ENCODE assay signal across 14 cellular contexts in genomic region chr17:8140058-8140412, GRCh38. TPM values are rescaled to one million over a fixed set of nuclear protein-coding genes. Genes with fewer than 3 reads are reported as not detected.
DNase-seq lines count a peak whose midpoint lies in the region; ATAC-seq and TF ChIP-seq lines count a peak whose summit lies in the region.
"Had no signal": no experiment of that assay in that cellular context is flagged by ENCODE, and none has a peak within 500 bp of the region (broad histone marks: within the 10 kb centered on the region; RNA-seq: fewer than 3 reads in every experiment).

No MANE protein-coding gene starts in this region.

- peaks cover 0 to 5% (median 0%) of the 10 kb centered on the region in 5 donors for H3K27me3 Mint-ChIP-seq in naive thymus-derived CD8-positive, alpha-beta T cell
- H3K27me3 Mint-ChIP-seq: activated naive CD4-positive, alpha-beta T cell treated with anti-CD3 and anti-CD28 coated beads, Interleukin-2, amount 50 U/mL, for 24 hours; IgD-negative memory B cell had no signal

- no peaks in the 10 kb centered on the region for H3K9me3 Mint-ChIP-seq in naive thymus-derived CD8-positive, alpha-beta T cell
- H3K9me3 Mint-ChIP-seq: activated naive CD4-positive, alpha-beta T cell treated with anti-CD3 and anti-CD28 coated beads, Interleukin-2, amount 50 U/mL, for 24 hours; IgD-negative memory B cell had no signal

- H3K27ac ChIP-seq in esophagus muscularis mucosa (replicated peaks in 1 of 4), result peak overlapping the region; percentile 85 to 100 (median 97)
- H3K27ac ChIP-seq in upper lobe of left lung, result peak overlapping the region; percentile 62 to 87 (median 76)

- H3K4me1 Mint-ChIP-seq in naive thymus-derived CD8-positive, alpha-beta T cell, result peaks cover 0 to 23% (median 8%) of the 10 kb centered on the region in 4 donors
- H3K4me1 Mint-ChIP-seq: activated naive CD4-positive, alpha-beta T cell treated with anti-CD3 and anti-CD28 coated beads, Interleukin-2, amount 50 U/mL, for 24 hours had no signal

- intact Hi-C loops in esophagus muscularis mucosa (cut with DNase I), result no loop called here

- H3K4me1 ChIP-seq in esophagus muscularis mucosa (peaks cover 31 to 73% (median 69%) of the 10 kb centered on the region in 4 donors), upper lobe of left lung (peaks cover 16 to 42% (median 27%) of the 10 kb centered on the region in 4 donors)

- no peak for ATAC-seq in naive thymus-derived CD8-positive, alpha-beta T cell
- ATAC-seq in upper lobe of left lung (ENCODE audit: low FRiP score in 2 of 2), result no peak
- ATAC-seq in GM19395 (IDR thresholded peaks at IDR 0.05; ENCODE audit: unreplicated experiment), result no peak

- 62% methylated on average over 11 of the region's 11 CpGs for WGBS in esophagus muscularis mucosa
- WGBS in upper lobe of left lung, 2 donors, result 69 to 75% methylated on average over 11 of the region's 11 CpGs

- H3K36me3 ChIP-seq in esophagus muscularis mucosa, result peaks cover 57 to 59% (median 58%) of the 10 kb centered on the region in 4 donors
- peaks cover 45 to 58% (median 57%) of the 10 kb centered on the region in 4 donors for H3K36me3 ChIP-seq in upper lobe of left lung

- H3K36me3 Mint-ChIP-seq in naive thymus-derived CD8-positive, alpha-beta T cell, result peaks cover 0 to 48% (median 17%) of the 10 kb centered on the region in 3 donors
- H3K36me3 Mint-ChIP-seq: activated naive CD4-positive, alpha-beta T cell treated with anti-CD3 and anti-CD28 coated beads, Interleukin-2, amount 50 U/mL, for 24 hours; IgD-negative memory B cell had no signal

- peak overlapping the region in 4 of 10 donors; percentile 29 to 75 (median 72) for H3K27ac Mint-ChIP-seq in naive thymus-derived CD8-positive, alpha-beta T cell
- H3K27ac Mint-ChIP-seq: activated naive CD4-positive, alpha-beta T cell treated with anti-CD3 and anti-CD28 coated beads, Interleukin-2, amount 50 U/mL, for 24 hours; IgD-negative memory B cell had no signal

- H3K4me3 ChIP-seq in esophagus muscularis mucosa, result no peak overlapping the region
- no peak overlapping the region for H3K4me3 ChIP-seq in upper lobe of left lung

- TF ChIP-seq EP300 in esophagus muscularis mucosa (IDR thresholded peaks at IDR 0.05) (no peak), upper lobe of left lung (IDR thresholded peaks at IDR 0.05) (no peak)

- H3K9me3 ChIP-seq in esophagus muscularis mucosa (no peaks in the 10 kb centered on the region), upper lobe of left lung (no peaks in the 10 kb centered on the region)
- H3K9me3 ChIP-seq: suprapubic skin had no signal

- peak overlapping the region in 2 of 10 donors; percentile 20 to 33 for H3K4me3 Mint-ChIP-seq in naive thymus-derived CD8-positive, alpha-beta T cell
- H3K4me3 Mint-ChIP-seq: activated naive CD4-positive, alpha-beta T cell treated with anti-CD3 and anti-CD28 coated beads, Interleukin-2, amount 50 U/mL, for 24 hours; IgD-negative memory B cell had no signal

- peak; percentile 64 for DNase-seq in activated effector memory CD4-positive, alpha-beta T cell treated with anti-CD3 and anti-CD28 coated beads, Interleukin-2, amount 50 U/mL, for 16 hours
- no peak for DNase-seq in activated effector memory CD4-positive, alpha-beta T cell treated with Interleukin-2 at 50 U/mL for 16 hours
- DNase-seq in esophagus muscularis mucosa (ENCODE audit: extremely low spot score) (no peak), upper lobe of left lung (peak in 1 of 2 donors; percentile 55), NCI-H146 (lab: John Stamatoyannopoulos, UW) (no peak), SKM-1 (lab: John Stamatoyannopoulos, UW; ENCODE audit: unreplicated experiment) (no peak)
- DNase-seq in naive thymus-derived CD8-positive, alpha-beta T cell, result peak in 6 of 10 donors; percentile 7 to 59 (median 25)

- TF ChIP-seq POLR2A in esophagus muscularis mucosa (IDR thresholded peaks at IDR 0.05; ENCODE audit: low read depth) (no peak), upper lobe of left lung (IDR thresholded peaks at IDR 0.05) (no peak)

- H3K27me3 ChIP-seq in esophagus muscularis mucosa, result no peaks in the 10 kb centered on the region
- no peaks in the 10 kb centered on the region for H3K27me3 ChIP-seq in upper lobe of left lung
- H3K27me3 ChIP-seq: suprapubic skin had no signal

- TF ChIP-seq CTCF in esophagus muscularis mucosa (IDR thresholded peaks at IDR 0.05) (no peak), upper lobe of left lung (IDR thresholded peaks at IDR 0.05) (no peak)

- POLR2A ChIA-PET in naive thymus-derived CD8-positive, alpha-beta T cell (lab: Charles Lee), result interaction anchor here (1.4 to 41.9 kb wide), 11 partner anchors 13 to 156 kb away, joined by 3 to 1171 read pairs (median 29); partner anchors contain the start of genes AURKB, BORCS6, CTC1 and HES7

RNA-seq across cellular contexts. Expression of gene PER1, which starts 12.2 kb away (rescaled TPM):
- total RNA-seq in esophagus muscularis mucosa, result 100 to 1,000 TPM; 127 to 263 (median 168) TPM
- total RNA-seq in naive thymus-derived CD8-positive, alpha-beta T cell, result 100 to 1,000 TPM; 148 to 153 TPM
- polyA plus RNA-seq in naive thymus-derived CD8-positive, alpha-beta T cell, result 10 to 100 TPM in 2 of 3 donors, 1 to 10 TPM in 1; 6.1 to 11.4 (median 10.7) TPM
- 100 to 1,000 TPM; 112 to 358 (median 288) TPM for total RNA-seq in upper lobe of left lung

RNA-seq across cellular contexts. Expression of gene HES7, which starts 16.1 kb away (rescaled TPM):
- total RNA-seq in esophagus muscularis mucosa (1 to 10 TPM in 1 of 4 donors, not detected in 3; 1.4 TPM), upper lobe of left lung (1 to 10 TPM in 1 of 6 donors, not detected in 5; 4.9 TPM)
- total RNA-seq in naive thymus-derived CD8-positive, alpha-beta T cell, result under 1 TPM in 1 of 2 experiments, not detected in 1; 0.30 TPM
- polyA plus RNA-seq in naive thymus-derived CD8-positive, alpha-beta T cell, result not detected
- total RNA-seq: mononuclear cell, suprapubic skin had no signal
- polyA plus RNA-seq: fibroblast of lung, IgD-negative memory B cell had no signal

RNA-seq across cellular contexts. Expression of gene ALOXE3, which starts 21.7 kb away (rescaled TPM):
- not detected for total RNA-seq in esophagus muscularis mucosa
- under 1 TPM; 0.18 to 0.52 TPM for total RNA-seq in naive thymus-derived CD8-positive, alpha-beta T cell
- under 1 TPM in 1 of 3 donors, not detected in 2; 0.13 TPM for polyA plus RNA-seq in naive thymus-derived CD8-positive, alpha-beta T cell
- total RNA-seq in upper lobe of left lung, result not detected
- total RNA-seq: fibroblast of lung, NCI-H460 had no signal
- polyA plus RNA-seq: IgD-negative memory B cell had no signal

RNA-seq across cellular contexts. Expression of gene VAMP2, which starts 22.7 kb away (rescaled TPM):
- 10 to 100 TPM; 23.7 to 36.4 (median 33.0) TPM for total RNA-seq in esophagus muscularis mucosa
- total RNA-seq in naive thymus-derived CD8-positive, alpha-beta T cell, result 100 to 1,000 TPM; 219 to 238 TPM
- 10 to 100 TPM; 50.4 to 84.2 (median 64.4) TPM for polyA plus RNA-seq in naive thymus-derived CD8-positive, alpha-beta T cell
- 10 to 100 TPM; 27.2 to 75.8 (median 49.8) TPM for total RNA-seq in upper lobe of left lung

RNA-seq across cellular contexts. Expression of gene TMEM107, which starts 36.1 kb away (rescaled TPM):
- total RNA-seq in esophagus muscularis mucosa (10 to 100 TPM; 10.4 to 17.8 (median 13.6) TPM), upper lobe of left lung (10 to 100 TPM; 11.5 to 32.5 (median 17.3) TPM)
- total RNA-seq in naive thymus-derived CD8-positive, alpha-beta T cell, result 10 to 100 TPM; 17.2 to 19.4 TPM
- polyA plus RNA-seq in naive thymus-derived CD8-positive, alpha-beta T cell, result 10 to 100 TPM; 36.4 to 55.3 (median 41.9) TPM

Comparison
In these comparisons a context has a peak if more than half of its experiments do, and no peak if none do; other contexts are left out.
1. DNase-seq: peak in activated effector memory CD4-positive, alpha-beta T cell treated with anti-CD3 and anti-CD28 coated beads, Interleukin-2, amount 50 U/mL, for 16 hours (single experiment) and naive thymus-derived CD8-positive, alpha-beta T cell (6 of 10); none in activated effector memory CD4-positive, alpha-beta T cell treated with Interleukin-2 at 50 U/mL for 16 hours (single experiment), esophagus muscularis mucosa (single experiment), NCI-H146 (single experiment) and SKM-1 (single experiment).